14 cellular contexts compared by ENCODE assay signal in genomic region chr10:60040003-60040662, GRCh38.
"Had no signal": no experiment of that assay in that cellular context is flagged by ENCODE, and none has a peak within 500 bp of the region (broad histone marks: within the 10 kb centered on the region; RNA-seq: fewer than 3 reads in every experiment).

No MANE protein-coding gene starts in this region.

- H3K27me3 ChIP-seq: right lobe of liver, spleen had no signal

- ATAC-seq: activated CD8-positive, alpha-beta T cell treated with anti-CD3 and anti-CD28 coated beads, Interleukin-2, amount 10 ng/mL, durations not matched to agents 7 days and 5 days; right lobe of liver; stimulated activated naive CD8-positive, alpha-beta T cell treated with anti-CD3 and anti-CD28 coated beads, Interleukin-15, amount 100 ng/mL, for 72 hours had no signal

- H3K27ac ChIP-seq: right lobe of liver had no signal

- H3K36me3 ChIP-seq: right lobe of liver, spleen had no signal

- H3K4me3 ChIP-seq: lung, right lobe of liver, spleen had no signal

- H3K4me1 ChIP-seq: right lobe of liver had no signal

- H3K9me3 ChIP-seq: right lobe of liver, spleen had no signal

- DNase-seq: activated CD4-positive, CD25-positive, alpha-beta regulatory T cell; activated CD8-positive, alpha-beta memory T cell treated with anti-CD3 and anti-CD28 coated beads, Interleukin-2, amount 50 U/mL, for 4 hours; activated CD8-positive, alpha-beta T cell treated with anti-CD3 and anti-CD28 coated beads, Interleukin-2, amount 10 ng/mL, durations not matched to agents 7 days and 5 days; activated effector memory CD4-positive, alpha-beta T cell treated with anti-CD3 and anti-CD28 coated beads, Interleukin-2, amount 50 U/mL, for 16 hours; activated T-cell treated with anti-CD3 and anti-CD28 coated beads, Interleukin-2, amount 50 U/mL, for 48 hours; cerebellar nuclear complex; endodermal cell; erythroblast; kidney glomerular epithelial cell; midbrain; right lobe of liver; spleen; stimulated activated naive CD8-positive, alpha-beta T cell treated with anti-CD3 and anti-CD28 coated beads, Interleukin-15, amount 100 ng/mL, for 72 hours had no signal
